In the genomic region with DNA sequence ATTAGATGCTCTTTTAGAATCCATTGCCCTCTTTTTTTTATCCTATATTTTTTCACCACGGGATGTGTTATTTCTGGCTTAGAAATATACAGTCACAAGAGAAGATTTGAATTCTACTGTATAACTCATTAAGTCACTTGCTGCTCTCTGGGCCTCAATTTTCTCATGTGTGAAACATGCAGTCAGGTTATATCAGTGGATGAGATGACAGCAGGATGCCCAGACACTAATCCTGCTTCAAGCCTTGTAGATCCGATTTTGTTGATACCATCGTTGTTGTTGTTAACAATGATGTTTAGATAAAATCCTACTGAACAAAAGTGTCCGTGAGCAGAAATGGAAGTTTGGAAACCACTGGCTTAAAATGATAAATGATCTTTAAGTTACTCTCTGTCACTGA, we compare ENCODE assay signal across 25 cellular contexts.
"Had no signal": no experiment of that assay in that cellular context is flagged by ENCODE, and none has a peak within 500 bp of the region (broad histone marks: within the 10 kb centered on the region; RNA-seq: fewer than 3 reads in every experiment).

No MANE protein-coding gene starts in this region.

- H3K9me3 ChIP-seq: gastroesophageal sphincter, mucosa of descending colon, prostate gland, thyroid gland, vagina had no signal

- H3K27ac Mint-ChIP-seq: memory B cell; mesothelial cell of epicardium; stimulated activated effector memory CD8-positive, alpha-beta T cell treated with anti-CD3 and anti-CD28 coated beads, Interleukin-12 subunit alpha, Interleukin-12 subunit beta, amount 100 ng/mL, for 72 hours had no signal

- H3K36me3 ChIP-seq: esophagus muscularis mucosa, gastroesophageal sphincter, heart left ventricle, prostate gland, right atrium auricular region, stomach, thyroid gland, vagina had no signal

- DNase-seq: effector CD8-positive, alpha-beta T cell; foreskin keratinocyte; heart left ventricle; kidney; mucosa of descending colon; naive B cell; stimulated activated CD4-positive, alpha-beta T cell treated with anti-CD3 and anti-CD28 coated beads, Interleukin-15, amount 100 ng/mL, for 24 hours; stimulated activated CD4-positive, alpha-beta T cell treated with anti-CD3 and anti-CD28 coated beads, Interleukin-4, amount 100 ng/mL, for 24 hours; stimulated activated naive CD4-positive, alpha-beta T cell treated with Interleukin-2 at 50 U/mL for 16 hours; stomach; thyroid gland; trophoblast cell had no signal

- H3K36me3 Mint-ChIP-seq: mesothelial cell of epicardium; naive B cell; stimulated activated effector memory CD8-positive, alpha-beta T cell treated with anti-CD3 and anti-CD28 coated beads, Interleukin-12 subunit alpha, Interleukin-12 subunit beta, amount 100 ng/mL, for 72 hours had no signal

- H3K4me2 ChIP-seq: hepatocyte had no signal

- ATAC-seq: foreskin keratinocyte; gastroesophageal sphincter; heart left ventricle; left lobe of liver; mucosa of descending colon; stimulated activated effector memory CD8-positive, alpha-beta T cell treated with anti-CD3 and anti-CD28 coated beads, Interleukin-12 subunit alpha, Interleukin-12 subunit beta, amount 100 ng/mL, for 72 hours had no signal

- H3K79me2 ChIP-seq: hepatocyte had no signal

- H3K4me3 Mint-ChIP-seq: memory B cell; mesothelial cell of epicardium; naive B cell; neural crest cell; stimulated activated effector memory CD8-positive, alpha-beta T cell treated with anti-CD3 and anti-CD28 coated beads, Interleukin-12 subunit alpha, Interleukin-12 subunit beta, amount 100 ng/mL, for 72 hours had no signal

- H3K9me3 Mint-ChIP-seq: stimulated activated effector memory CD8-positive, alpha-beta T cell treated with anti-CD3 and anti-CD28 coated beads, Interleukin-12 subunit alpha, Interleukin-12 subunit beta, amount 100 ng/mL, for 72 hours had no signal

- H3K4me1 ChIP-seq: esophagus muscularis mucosa, foreskin keratinocyte, gastroesophageal sphincter, heart left ventricle, prostate gland, right atrium auricular region, stomach, thyroid gland, vagina had no signal

- H3K4me1 Mint-ChIP-seq: naive B cell; stimulated activated effector memory CD8-positive, alpha-beta T cell treated with anti-CD3 and anti-CD28 coated beads, Interleukin-12 subunit alpha, Interleukin-12 subunit beta, amount 100 ng/mL, for 72 hours had no signal

- H3K27me3 ChIP-seq: esophagus muscularis mucosa, foreskin keratinocyte, gastroesophageal sphincter, heart left ventricle, hepatocyte, right atrium auricular region, stomach, thyroid gland, vagina had no signal

- H3K27ac ChIP-seq: esophagus muscularis mucosa, foreskin keratinocyte, gastroesophageal sphincter, heart left ventricle, hepatocyte, prostate gland, right atrium auricular region, skin epidermis, stomach, thyroid gland, vagina had no signal

- H3K4me3 ChIP-seq: esophagus muscularis mucosa, gastroesophageal sphincter, heart left ventricle, hepatocyte, lung, mucosa of descending colon, prostate gland, right atrium auricular region, skin epidermis, stomach, thyroid gland, vagina had no signal

- H2AFZ ChIP-seq: hepatocyte had no signal
